ENCODE assay signal across 23 cellular contexts in genomic region chr2:128298846-128299507, GRCh38.
"Had no signal": no experiment of that assay in that cellular context is flagged by ENCODE, and none has a peak within 500 bp of the region (broad histone marks: within the 10 kb centered on the region; RNA-seq: fewer than 3 reads in every experiment).

No MANE protein-coding gene starts in this region.

- H3K4me3 Mint-ChIP-seq: activated CD4-positive, alpha-beta T cell treated with anti-CD3 and anti-CD28 coated beads, Interleukin-2, amount 10 ng/mL, durations not matched to agents 24 days and 14 days; activated CD8-positive, alpha-beta T cell treated with anti-CD3 and anti-CD28 coated beads, Interleukin-2, amount 10 ng/mL, durations not matched to agents 7 days and 5 days; brain; central memory CD8-positive, alpha-beta T cell; immature natural killer cell; naive thymus-derived CD8-positive, alpha-beta T cell; T-helper 2 cell treated with Interferon-gamma antibody and Interleukin-4, amounts not matched to agents 5 μg/mL and 100 μg/mL, for 36 hours had no signal

- H3K9me3 Mint-ChIP-seq: activated CD4-positive, alpha-beta T cell treated with anti-CD3 and anti-CD28 coated beads, Interleukin-2, amount 10 ng/mL, durations not matched to agents 24 days and 14 days; immature natural killer cell; T-helper 2 cell treated with Interferon-gamma antibody and Interleukin-4, amounts not matched to agents 5 μg/mL and 100 μg/mL, for 36 hours had no signal

- H3K9me3 ChIP-seq: prostate gland, sigmoid colon, stomach, testis, upper lobe of right lung had no signal

- H3K27ac Mint-ChIP-seq: activated CD4-positive, alpha-beta T cell treated with anti-CD3 and anti-CD28 coated beads, Interleukin-2, amount 10 ng/mL, durations not matched to agents 24 days and 14 days; activated CD8-positive, alpha-beta T cell treated with anti-CD3 and anti-CD28 coated beads, Interleukin-2, amount 10 ng/mL, durations not matched to agents 7 days and 5 days; activated naive CD4-positive, alpha-beta T cell treated with anti-CD3 and anti-CD28 coated beads, Interleukin-2, amount 50 U/mL, for 72 hours; immature natural killer cell; naive thymus-derived CD8-positive, alpha-beta T cell; T-helper 2 cell treated with Interferon-gamma antibody and Interleukin-4, amounts not matched to agents 5 μg/mL and 100 μg/mL, for 36 hours had no signal

- H3K27me3 Mint-ChIP-seq: activated CD4-positive, alpha-beta T cell treated with anti-CD3 and anti-CD28 coated beads, Interleukin-2, amount 10 ng/mL, durations not matched to agents 24 days and 14 days; central memory CD8-positive, alpha-beta T cell; naive thymus-derived CD8-positive, alpha-beta T cell had no signal

- H3K27ac ChIP-seq: prostate gland, testis, upper lobe of right lung had no signal

- DNase-seq: activated CD4-positive, alpha-beta T cell treated with anti-CD3 and anti-CD28 coated beads, Interleukin-2, amount 10 ng/mL, durations not matched to agents 24 days and 14 days; activated CD4-positive, CD25-positive, alpha-beta regulatory T cell; activated CD8-positive, alpha-beta memory T cell treated with anti-CD3 and anti-CD28 coated beads, Interleukin-2, amount 50 U/mL, for 4 hours; activated CD8-positive, alpha-beta T cell treated with anti-CD3 and anti-CD28 coated beads, Interleukin-2, amount 10 ng/mL, durations not matched to agents 7 days and 5 days; activated effector memory CD4-positive, alpha-beta T cell treated with anti-CD3 and anti-CD28 coated beads, Interleukin-2, amount 50 U/mL, for 16 hours; activated T-cell treated with anti-CD3 and anti-CD28 coated beads, Interleukin-2, amount 50 U/mL, for 48 hours; amniotic stem cell; effector CD8-positive, alpha-beta T cell; foreskin fibroblast; immature natural killer cell; mammary epithelial cell; occipital lobe; sigmoid colon; stimulated activated CD4-positive, alpha-beta T cell treated with anti-CD3 and anti-CD28 coated beads, Interleukin-1b, Interleukin-23, amount 100 ng/mL, for 48 hours; stomach; testis; upper lobe of right lung had no signal

- H3K4me1 ChIP-seq: prostate gland, upper lobe of right lung had no signal

- H3K4me3 ChIP-seq: prostate gland, sigmoid colon, stomach, testis, upper lobe of right lung had no signal

- ATAC-seq: activated CD8-positive, alpha-beta T cell treated with anti-CD3 and anti-CD28 coated beads, Interleukin-2, amount 10 ng/mL, durations not matched to agents 7 days and 5 days; activated naive CD4-positive, alpha-beta T cell treated with anti-CD3 and anti-CD28 coated beads, Interleukin-2, amount 50 U/mL, for 72 hours; naive thymus-derived CD8-positive, alpha-beta T cell; upper lobe of right lung had no signal

- H3K36me3 ChIP-seq: prostate gland, sigmoid colon, stomach, upper lobe of right lung had no signal

- H3K27me3 ChIP-seq: sigmoid colon, stomach, testis, upper lobe of right lung had no signal

- H3K4me1 Mint-ChIP-seq: activated CD4-positive, alpha-beta T cell treated with anti-CD3 and anti-CD28 coated beads, Interleukin-2, amount 10 ng/mL, durations not matched to agents 24 days and 14 days had no signal
